In the genomic region with DNA sequence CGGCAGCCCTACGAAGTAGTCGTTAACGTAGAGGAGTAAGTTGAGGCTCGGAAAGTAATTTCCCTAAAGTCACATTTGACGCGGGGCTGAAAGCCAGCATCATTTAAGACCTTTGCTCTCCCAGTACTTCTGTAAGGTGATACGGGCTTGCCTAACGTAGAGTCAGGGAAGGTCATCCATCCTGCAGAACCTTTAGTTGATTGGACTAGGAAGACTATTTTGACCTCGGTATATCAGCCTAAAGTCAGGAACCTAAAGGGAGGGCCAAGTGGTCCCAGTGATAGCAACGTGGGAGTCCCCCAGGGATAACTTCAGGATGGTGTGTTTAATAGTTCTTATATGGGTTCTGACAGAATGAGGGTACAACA, we compare ENCODE assay signal across 8 cellular contexts. TPM values are rescaled to one million over a fixed set of nuclear protein-coding genes. Genes with fewer than 3 reads are reported as not detected.
DNase-seq lines count a peak whose midpoint lies in the region; ATAC-seq and TF ChIP-seq lines count a peak whose summit lies in the region.

No MANE protein-coding gene starts in this region.

- peak overlapping the region; percentile 78 for H3K27ac ChIP-seq in CD4-positive, alpha-beta T cell (ENCODE audit: low read depth, low read length)
- no peak overlapping the region for H3K27ac ChIP-seq in OCI-LY1 (ENCODE audit: low read depth, low read length, poor library complexity, severe bottlenecking)
- no peak overlapping the region for H3K27ac ChIP-seq in endodermal cell (ENCODE audit: low read depth, low read length)

- no peak for DNase-seq in CD4-positive, alpha-beta T cell
- no peak for DNase-seq in endodermal cell
- no peak for DNase-seq in posterior cingulate gyrus
- DNase-seq in hypothalamus (lab: John Stamatoyannopoulos, UW) = no peak
- DNase-seq in iPS-NIHi11 (ENCODE audit: low spot score) = no peak

- H3K4me1 ChIP-seq in OCI-LY1 (ENCODE audit: insufficient read depth, low read length, severe bottlenecking) (peaks cover 18% of the 10 kb centered on the region), endodermal cell (ENCODE audit: control insufficient read depth, insufficient read depth, low read length) (no peaks in the 10 kb centered on the region), neuron (ENCODE audit: insufficient read depth, low read length) (peaks cover 14% of the 10 kb centered on the region)

- intact Hi-C loops in CD4-positive, alpha-beta T cell (cut with DNase I, micrococcal nuclease) = loop anchor here in 1 of 2 experiments (5.0 to 10.0 kb wide), 6 partner anchors 151 to 1549 kb away; partner anchors contain the start of genes EXOSC2, FAM78A, GTF3C4 and TTF1
- intact Hi-C loops in posterior cingulate gyrus (cut with DNase I) = no loop called here

- no peaks in the 10 kb centered on the region for H3K27me3 Mint-ChIP-seq in CD4-positive, alpha-beta T cell
- no peaks in the 10 kb centered on the region for H3K27me3 Mint-ChIP-seq in endodermal cell (ENCODE audit: insufficient read depth)

- peaks cover 12% of the 10 kb centered on the region for H3K79me2 ChIP-seq in OCI-LY1 (ENCODE audit: insufficient read depth, low read length)

- H3K9me2 ChIP-seq in OCI-LY1 (ENCODE audit: low read depth, low read length) = no peaks in the 10 kb centered on the region

- H3K4me3 ChIP-seq in OCI-LY1 (ENCODE audit: low read depth, low read length, poor library complexity, severe bottlenecking) (peak overlapping the region; percentile 87), endodermal cell (ENCODE audit: low read length) (peak overlapping the region; percentile 95), neuron (ENCODE audit: low read length) (peak overlapping the region; percentile 89)

- POLR2A ChIA-PET in CD4-positive, alpha-beta T cell (lab: Charles Lee) = interaction anchor here (1.2 to 1.7 kb wide), 8 partner anchors 130 to 1819 kb away, joined by 3 to 9 read pairs (median 5); partner anchors contain the start of genes EXOSC2 and FAM78A

- H3K9ac ChIP-seq in OCI-LY1 (ENCODE audit: low read length) (peak overlapping the region; percentile 82), endodermal cell (ENCODE audit: extremely low read depth, low read length, poor library complexity, severe bottlenecking) (peak overlapping the region; percentile 89)

- CTCF ChIA-PET in CD4-positive, alpha-beta T cell (lab: Charles Lee) = no interaction called here

- no peak for ATAC-seq in CD4-positive, alpha-beta T cell (ENCODE audit: poor library complexity)
- ATAC-seq in GM21515 (IDR thresholded peaks at IDR 0.05; ENCODE audit: unreplicated experiment) = no peak

- no peaks in the 10 kb centered on the region for H4K20me1 ChIP-seq in OCI-LY1 (ENCODE audit: insufficient read depth, low read length)

- TF ChIP-seq CTCF in CD4-positive, alpha-beta T cell (IDR thresholded peaks at IDR 0.05) = no peak
- no peak for TF ChIP-seq CTCF in OCI-LY1 (IDR thresholded peaks at IDR 0.05; ENCODE audit: low read length)
- TF ChIP-seq CTCF in endodermal cell (conservative IDR thresholded peaks at IDR 0.05) = no peak

- H3F3A ChIP-seq in OCI-LY1 (ENCODE audit: insufficient read depth, low read length) = no peaks in the 10 kb centered on the region

- H3K27me3 ChIP-seq in CD4-positive, alpha-beta T cell (ENCODE audit: control insufficient read depth, insufficient read depth, low read length) = no peaks in the 10 kb centered on the region
- H3K27me3 ChIP-seq in OCI-LY1 (ENCODE audit: insufficient read depth, low read length) (no peaks in the 10 kb centered on the region), endodermal cell (ENCODE audit: control insufficient read depth, insufficient read depth, low read length, poor library complexity, severe bottlenecking) (no peaks in the 10 kb centered on the region), neuron (ENCODE audit: insufficient read depth, low read length) (no peaks in the 10 kb centered on the region)

- peak overlapping the region; percentile 99 for H3K4me2 ChIP-seq in OCI-LY1 (ENCODE audit: low read length)

- no peaks in the 10 kb centered on the region for H3K9me3 Mint-ChIP-seq in CD4-positive, alpha-beta T cell
- no peaks in the 10 kb centered on the region for H3K9me3 Mint-ChIP-seq in endodermal cell

- peak overlapping the region; percentile 96 for H3K4me3 Mint-ChIP-seq in CD4-positive, alpha-beta T cell
- peak overlapping the region; percentile 97 for H3K4me3 Mint-ChIP-seq in endodermal cell

- 1 to 6% methylated on average over 7 to 11 of the region's 11 CpGs for WGBS in endodermal cell (ENCODE audit: insufficient coverage in 1 of 2, insufficient read length in 1 of 2), 2 experiments

- no peak overlapping the region for H2AFZ ChIP-seq in OCI-LY1 (ENCODE audit: low read length)
- H2AFZ ChIP-seq in neuron (ENCODE audit: low read depth, low read length) = no peak overlapping the region

- H3K36me3 ChIP-seq in OCI-LY1 (ENCODE audit: insufficient read depth, low read length) = peaks cover 36% of the 10 kb centered on the region
- H3K36me3 ChIP-seq in endodermal cell (ENCODE audit: control insufficient read depth, insufficient read depth, low read length) = peaks cover 46% of the 10 kb centered on the region
- H3K36me3 ChIP-seq in neuron (ENCODE audit: insufficient read depth, low read length) = peaks cover 53% of the 10 kb centered on the region

- peaks cover 55% of the 10 kb centered on the region for H3K36me3 Mint-ChIP-seq in CD4-positive, alpha-beta T cell (ENCODE audit: low read depth)
- H3K36me3 Mint-ChIP-seq in endodermal cell (ENCODE audit: low read depth) = peaks cover 41% of the 10 kb centered on the region

- peak overlapping the region; percentile 92 for H3K27ac Mint-ChIP-seq in CD4-positive, alpha-beta T cell
- H3K27ac Mint-ChIP-seq in endodermal cell = peak overlapping the region; percentile 99

- no peaks in the 10 kb centered on the region for H3K9me3 ChIP-seq in CD4-positive, alpha-beta T cell (ENCODE audit: control insufficient read depth, low read length)
- H3K9me3 ChIP-seq in OCI-LY1 (ENCODE audit: low read length) = no peaks in the 10 kb centered on the region
- no peaks in the 10 kb centered on the region for H3K9me3 ChIP-seq in endodermal cell (ENCODE audit: control insufficient read depth, low read length)
- H3K9me3 ChIP-seq in neuron (ENCODE audit: low read length) = no peaks in the 10 kb centered on the region

- H3K4me1 Mint-ChIP-seq in CD4-positive, alpha-beta T cell (ENCODE audit: low read depth) = peaks cover 37% of the 10 kb centered on the region
- H3K4me1 Mint-ChIP-seq in endodermal cell = peaks cover 9% of the 10 kb centered on the region

RNA-seq across cellular contexts. Expression of gene NUP214, which starts 0.7 kb away (rescaled TPM):
- 100 to 1,000 TPM; 105 to 107 TPM for total RNA-seq in CD4-positive, alpha-beta T cell
- total RNA-seq in endodermal cell = 10 to 100 TPM; 56.7 to 59.9 TPM
- 27.4 TPM for polyA plus RNA-seq in endodermal cell (2013, experiment 1 of 2)
- 25.6 TPM for polyA plus RNA-seq in endodermal cell (2013, experiment 2 of 2)

RNA-seq across cellular contexts. Expression of gene AIF1L, which starts 29.7 kb away (rescaled TPM):
- total RNA-seq in CD4-positive, alpha-beta T cell = not detected
- 100 to 1,000 TPM in 1 of 2 donors, 10 to 100 TPM in 1; 93.4 to 117 TPM for total RNA-seq in endodermal cell
- 77.0 TPM for polyA plus RNA-seq in endodermal cell (2013, experiment 1 of 2)
- 73.0 TPM for polyA plus RNA-seq in endodermal cell (2013, experiment 2 of 2)

Comparison
In these comparisons a context has a peak if more than half of its experiments do, and no peak if none do; other contexts are left out.
1. RNA of gene AIF1L, which starts 29.7 kb away (total RNA-seq): 93.4 to 117 TPM in endodermal cell; not detected in CD4-positive, alpha-beta T cell; every median in the first group is over 10 times any median in the second.
2. Peak in every context shown above with its lines, with median percentiles within 50 percentile points of each other: H3K4me3 ChIP-seq.